ENCODE assay signal across 18 cellular contexts in the genomic region with DNA sequence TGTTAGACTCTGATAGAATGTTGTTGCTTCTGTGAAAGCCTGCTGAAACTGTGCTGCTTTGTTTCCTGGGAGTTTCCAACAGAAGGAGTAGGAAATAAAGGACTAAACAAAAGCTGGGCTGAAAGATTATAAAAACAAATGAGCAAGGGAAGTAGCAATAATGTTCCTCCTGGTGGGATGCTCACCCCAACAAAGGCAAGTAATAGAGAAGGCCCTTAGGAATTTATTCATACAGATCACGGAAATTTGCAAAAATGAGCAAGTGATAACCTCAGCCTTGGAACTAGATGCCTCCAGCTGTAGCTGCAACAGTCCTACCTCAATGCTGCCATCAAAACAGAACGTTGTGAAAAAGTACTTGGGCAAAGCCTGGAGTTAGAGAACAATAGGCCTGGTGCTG.
"Had no signal": no experiment of that assay in that cellular context is flagged by ENCODE, and none has a peak within 500 bp of the region (broad histone marks: within the 10 kb centered on the region; RNA-seq: fewer than 3 reads in every experiment).

No MANE protein-coding gene starts in this region.

- H3K36me3 ChIP-seq: esophagus squamous epithelium, gastroesophageal sphincter, pancreas, stomach, thoracic aorta, transverse colon had no signal

- H3K4me3 ChIP-seq: esophagus squamous epithelium, gastroesophageal sphincter, pancreas, stomach, thoracic aorta, transverse colon had no signal

- H3K27me3 Mint-ChIP-seq: effector memory CD8-positive, alpha-beta T cell; naive thymus-derived CD4-positive, alpha-beta T cell; progenitor cell of endocrine pancreas had no signal

- DNase-seq: effector memory CD8-positive, alpha-beta T cell; esophagus squamous epithelium; foreskin fibroblast; glutamatergic neuron; kidney glomerular epithelial cell; naive thymus-derived CD4-positive, alpha-beta T cell; occipital lobe; pancreas; right cardiac atrium; small intestine; stimulated activated CD4-positive, alpha-beta T cell treated with anti-CD3 and anti-CD28 coated beads, Interleukin-12 subunit alpha, Interleukin-12 subunit beta, amount 100 ng/mL, for 4 hours; stimulated activated naive CD4-positive, alpha-beta T cell; stomach; substantia nigra; transverse colon had no signal

- H3K36me3 Mint-ChIP-seq: naive thymus-derived CD4-positive, alpha-beta T cell had no signal

- H3K4me1 ChIP-seq: esophagus squamous epithelium, gastroesophageal sphincter, pancreas, stomach, transverse colon had no signal

- H3K9me3 ChIP-seq: esophagus squamous epithelium, gastroesophageal sphincter, pancreas, stomach, thoracic aorta, transverse colon had no signal

- H3K27ac ChIP-seq: esophagus squamous epithelium, gastroesophageal sphincter, pancreas, stomach, thoracic aorta, transverse colon had no signal

- H3K4me3 Mint-ChIP-seq: effector memory CD8-positive, alpha-beta T cell; naive thymus-derived CD4-positive, alpha-beta T cell had no signal

- H3K27ac Mint-ChIP-seq: effector memory CD8-positive, alpha-beta T cell; naive thymus-derived CD4-positive, alpha-beta T cell; progenitor cell of endocrine pancreas had no signal

- H3K27me3 ChIP-seq: esophagus squamous epithelium, gastroesophageal sphincter, pancreas, stomach, transverse colon had no signal
